In the genomic region with DNA sequence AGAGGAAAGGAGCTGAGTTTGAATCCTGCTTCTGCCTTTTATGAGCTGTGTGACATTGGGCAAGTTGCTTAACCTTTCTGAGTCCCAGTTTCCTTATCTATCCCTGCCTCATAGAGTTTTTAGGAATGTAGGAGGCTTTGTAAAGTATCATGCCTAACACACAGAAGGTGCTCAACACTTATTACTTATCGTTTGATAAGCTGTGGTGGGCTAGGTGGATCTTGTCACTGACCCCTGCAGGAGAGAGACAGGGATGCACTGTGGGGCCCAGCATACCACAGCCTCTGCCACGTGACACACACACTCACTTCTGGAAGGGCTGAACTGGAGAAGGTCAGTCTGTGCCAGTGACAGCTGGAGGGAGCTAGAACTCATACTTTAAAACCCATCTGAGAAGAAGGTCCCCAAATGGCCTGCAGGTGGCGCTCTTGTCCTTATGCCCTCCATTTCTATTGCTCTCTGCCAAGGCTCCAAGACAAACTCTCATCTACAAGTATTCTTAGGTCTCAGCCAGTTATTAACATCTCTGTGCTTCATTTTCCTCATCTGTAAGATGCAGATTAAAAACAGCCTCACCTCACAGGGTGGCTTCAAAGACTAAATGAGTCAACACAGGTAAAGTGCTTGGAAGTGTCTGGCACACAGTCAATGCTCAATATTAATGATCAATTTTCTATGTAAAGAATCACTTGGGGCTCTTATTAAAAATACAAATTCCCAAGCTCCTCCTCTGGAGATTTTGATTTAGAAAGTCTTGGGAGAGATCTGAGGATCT, we compare ENCODE assay signal across 8 cellular contexts. TPM values are rescaled to one million over a fixed set of nuclear protein-coding genes. Genes with fewer than 3 reads are reported as not detected.
DNase-seq lines count a peak whose midpoint lies in the region; ATAC-seq, FAIRE-seq and TF ChIP-seq lines count a peak whose summit lies in the region.

No MANE protein-coding gene starts in this region.

- no peak overlapping the region for H3K9ac ChIP-seq in H1 (replicated peaks in 1 of 4; ENCODE audit: extremely low read depth in 1 of 4, low read depth in 3 of 4, low read length in 3 of 4)
- H3K9ac ChIP-seq in mesendoderm (ENCODE audit: low read length), result no peak overlapping the region

- H3K27ac ChIP-seq in H1 (ENCODE audit: low read depth, low read length) (no peak overlapping the region), mesendoderm (ENCODE audit: low read depth, low read length) (no peak overlapping the region)

- peak; percentile 82 for TF ChIP-seq CTCF in CD14-positive monocyte (IDR thresholded peaks at IDR 0.05)
- peak; percentile 62 to 98 (median 97) for TF ChIP-seq CTCF in H1 (IDR thresholded peaks at IDR 0.05; ENCODE audit: control extremely low read depth in 1 of 3, insufficient read depth in 1 of 3, low read depth in 1 of 3, low read length in 3 of 3)

- peak overlapping the region; percentile 53; the same call in 1 of the 2 replicates for H2BK15ac ChIP-seq in H1 (ENCODE audit: low read length)
- H2BK15ac ChIP-seq in mesendoderm (replicated peaks; ENCODE audit: low read depth), result no peak overlapping the region

- peaks cover 4% of the 10 kb centered on the region for H3K4me1 Mint-ChIP-seq in CD14-positive monocyte
- no peaks in the 10 kb centered on the region for H3K4me1 Mint-ChIP-seq in activated CD4-positive, alpha-beta T cell treated with anti-CD3 and anti-CD28 coated beads for 36 hours
- no peaks in the 10 kb centered on the region for H3K4me1 Mint-ChIP-seq in stimulated activated memory B cell treated with anti-CD40 and anti-IgM and Interleukin-4, amounts not matched to agents 10 μg/mL and 1 μg/mL and 100 μg/mL, for 72 hours

- H3K4me3 Mint-ChIP-seq in CD14-positive monocyte, result no peak overlapping the region
- H3K4me3 Mint-ChIP-seq in activated CD4-positive, alpha-beta T cell treated with anti-CD3 and anti-CD28 coated beads for 36 hours, result no peak overlapping the region
- no peak overlapping the region for H3K4me3 Mint-ChIP-seq in stimulated activated memory B cell treated with anti-CD40 and anti-IgM and Interleukin-4, amounts not matched to agents 10 μg/mL and 1 μg/mL and 100 μg/mL, for 72 hours

- H3K23me2 ChIP-seq in H1 (ENCODE audit: low read depth, low read length), result no peaks in the 10 kb centered on the region

- H3K4me1 ChIP-seq in H1 (replicated peaks in 1 of 4; ENCODE audit: control insufficient read depth in 3 of 4, insufficient read depth in 4 of 4, low read length in 3 of 4) (peaks cover 0 to 6% (median 2%) of the 10 kb centered on the region in 4 experiments; a peak in 4 of 7 replicates), mesendoderm (ENCODE audit: control insufficient read depth, low read depth, low read length) (no peaks in the 10 kb centered on the region)

- peaks cover 0 to 3% (median 2%) of the 10 kb centered on the region in 3 donors for H3K27me3 Mint-ChIP-seq in CD14-positive monocyte (ENCODE audit: low read depth in 3 of 3)
- no peaks in the 10 kb centered on the region for H3K27me3 Mint-ChIP-seq in activated CD4-positive, alpha-beta T cell treated with anti-CD3 and anti-CD28 coated beads for 36 hours
- no peaks in the 10 kb centered on the region for H3K27me3 Mint-ChIP-seq in stimulated activated memory B cell treated with anti-CD40 and anti-IgM and Interleukin-4, amounts not matched to agents 10 μg/mL and 1 μg/mL and 100 μg/mL, for 72 hours

- peaks cover 0 to 2% of the 10 kb centered on the region in 2 experiments for H4K20me1 ChIP-seq in H1 (replicated peaks in 1 of 2; ENCODE audit: control insufficient read depth in 1 of 2, insufficient read depth in 2 of 2, low read length in 2 of 2)

- no peak overlapping the region for H4K91ac ChIP-seq in H1 (replicated peaks; ENCODE audit: insufficient read length, low read length)

- H2BK120ac ChIP-seq in H1 (replicated peaks; ENCODE audit: low read depth, low read length) (no peak overlapping the region), mesendoderm (ENCODE audit: low read depth, low read length) (no peak overlapping the region)

- ATAC-seq in GM18909 (IDR thresholded peaks at IDR 0.05; ENCODE audit: poor library complexity, unreplicated experiment) (peak; percentile 91), HG03139 (IDR thresholded peaks at IDR 0.05; ENCODE audit: unreplicated experiment) (peak; percentile 57)
- ATAC-seq in activated CD4-positive, alpha-beta T cell treated with anti-CD3 and anti-CD28 coated beads for 36 hours, result peak; percentile 97
- ATAC-seq in stimulated activated memory B cell treated with anti-CD40 and anti-IgM and Interleukin-4, amounts not matched to agents 10 μg/mL and 1 μg/mL and 100 μg/mL, for 72 hours, result peak; percentile 70

- no peak overlapping the region for H2BK5ac ChIP-seq in H1 (ENCODE audit: low read depth, low read length)
- H2BK5ac ChIP-seq in mesendoderm (ENCODE audit: low read length), result no peak overlapping the region

- intact Hi-C loops in CD14-positive monocyte (cut with micrococcal nuclease), result no loop called here
- intact Hi-C loops in activated CD4-positive, alpha-beta T cell treated with anti-CD3 and anti-CD28 coated beads for 36 hours (cut with DNase I, micrococcal nuclease), result loop anchor here in 1 of 2 experiments (1.0 to 10.0 kb wide), 2 partner anchors 81 to 342 kb away; no protein-coding TSS in a partner anchor

- DNase-seq in CD14-positive monocyte (ENCODE audit: low spot score), result peak; percentile 58
- DNase-seq in NCI-H226, result peak; percentile 83
- DNase-seq in activated CD4-positive, alpha-beta T cell treated with anti-CD3 and anti-CD28 coated beads for 36 hours, result peak; percentile 84
- DNase-seq in H1 (ENCODE audit: low read depth in 1 of 2, low spot score in 2 of 2), result peak; percentile 89 to 93
- DNase-seq in mesendoderm, result peak; percentile 99

- FAIRE-seq in H1 (lab: Jason Lieb, UNC), result peak; percentile 100

- H3K79me2 ChIP-seq in H1 (ENCODE audit: control insufficient read depth in 1 of 2, insufficient read depth in 2 of 2, low read length in 2 of 2) (no peaks in the 10 kb centered on the region), mesendoderm (ENCODE audit: control insufficient read depth, insufficient read depth, low read length) (no peaks in the 10 kb centered on the region)

- no peak overlapping the region for H2BK20ac ChIP-seq in H1 (ENCODE audit: low read length)

- CTCF ChIA-PET in activated CD4-positive, alpha-beta T cell treated with anti-CD3 and anti-CD28 coated beads for 36 hours (lab: Charles Lee), result interaction anchor here (0.6 to 3.8 kb wide), 30 partner anchors 8 to 880 kb away, joined by 3 to 29 read pairs (median 3); no protein-coding TSS in a partner anchor
- CTCF ChIA-PET in H1 (lab: Charles Lee; ENCODE audit: partially characterized antibody), result interaction anchor here (0.5 to 32.0 kb wide), 48 partner anchors 10 to 1163 kb away, joined by 3 to 1463 read pairs (median 4); a partner anchor contains a TSS

- H3K36me3 ChIP-seq in H1 (ENCODE audit: control insufficient read depth in 2 of 4, insufficient read depth in 4 of 4, low read length in 3 of 4), result no peaks in the 10 kb centered on the region
- no peaks in the 10 kb centered on the region for H3K36me3 ChIP-seq in mesendoderm (ENCODE audit: control insufficient read depth, insufficient read depth, low read length)

- TF ChIP-seq EP300 in H1 (IDR thresholded peaks at IDR 0.05; ENCODE audit: borderline replicate concordance in 1 of 2, low read depth in 2 of 2, low read length in 2 of 2), result 0 out of 3 replicates have a peak, but pooled peaks of 1 of the 2 experiments have one; percentile 35

- no peaks in the 10 kb centered on the region for H3K9me3 Mint-ChIP-seq in CD14-positive monocyte
- no peaks in the 10 kb centered on the region for H3K9me3 Mint-ChIP-seq in activated CD4-positive, alpha-beta T cell treated with anti-CD3 and anti-CD28 coated beads for 36 hours (ENCODE audit: low read depth)
- H3K9me3 Mint-ChIP-seq in stimulated activated memory B cell treated with anti-CD40 and anti-IgM and Interleukin-4, amounts not matched to agents 10 μg/mL and 1 μg/mL and 100 μg/mL, for 72 hours, result no peaks in the 10 kb centered on the region

- H3K56ac ChIP-seq in H1 (replicated peaks; ENCODE audit: insufficient read length, low read depth, low read length) (no peak overlapping the region), mesendoderm (ENCODE audit: low read length) (no peak overlapping the region)

- no peak overlapping the region for H3K23ac ChIP-seq in H1 (ENCODE audit: insufficient read length)
- no peak overlapping the region for H3K23ac ChIP-seq in mesendoderm (ENCODE audit: low read length)

- H3K27ac Mint-ChIP-seq in CD14-positive monocyte, result no peak overlapping the region
- H3K27ac Mint-ChIP-seq in activated CD4-positive, alpha-beta T cell treated with anti-CD3 and anti-CD28 coated beads for 36 hours, result no peak overlapping the region
- no peak overlapping the region for H3K27ac Mint-ChIP-seq in stimulated activated memory B cell treated with anti-CD40 and anti-IgM and Interleukin-4, amounts not matched to agents 10 μg/mL and 1 μg/mL and 100 μg/mL, for 72 hours

- no peaks in the 10 kb centered on the region for H3K9me3 ChIP-seq in H1 (ENCODE audit: insufficient read depth in 2 of 2, low read depth in 1 of 2, low read length in 1 of 2)

- H3K4ac ChIP-seq in H1 (replicated peaks; ENCODE audit: insufficient read length, low read depth, low read length) (no peak overlapping the region), mesendoderm (ENCODE audit: low read depth, low read length) (no peak overlapping the region)

- H2AK5ac ChIP-seq in H1 (ENCODE audit: low read depth, low read length) (no peak overlapping the region), mesendoderm (ENCODE audit: low read length) (no peak overlapping the region)

- POLR2A ChIA-PET in activated CD4-positive, alpha-beta T cell treated with anti-CD3 and anti-CD28 coated beads for 36 hours (lab: Charles Lee), result interaction anchor here (0.5 kb wide), 1 partner anchor 1715 kb away, joined by 3 read pairs; no protein-coding TSS in a partner anchor
- POLR2A ChIA-PET in H1 (lab: Charles Lee; ENCODE audit: partially characterized antibody), result interaction anchor here (1.0 to 1.9 kb wide), 3 partner anchors 10 to 124 kb away, joined by 3 to 7 read pairs (median 3); no protein-coding TSS in a partner anchor

- H3K18ac ChIP-seq in H1 (ENCODE audit: extremely low read depth, low read length) (no peak overlapping the region), mesendoderm (ENCODE audit: low read length) (no peak overlapping the region)

- H3K27me3 ChIP-seq in H1 (replicated peaks in 1 of 4; ENCODE audit: control insufficient read depth in 3 of 4, extremely low read depth in 1 of 4, insufficient read depth in 3 of 4, low read length in 3 of 4) (no peaks in the 10 kb centered on the region), mesendoderm (ENCODE audit: insufficient read depth, low read length, poor library complexity) (no peaks in the 10 kb centered on the region)

- TF ChIP-seq POLR2A in H1 (IDR thresholded peaks at IDR 0.05; ENCODE audit: control extremely low read depth in 1 of 2, low read depth in 2 of 2, low read length in 2 of 2), result no peak

- H3K4me3 ChIP-seq in H1 (ENCODE audit: extremely low read depth in 1 of 4, insufficient read depth in 2 of 4, low read depth in 3 of 4, low read length in 4 of 4) (no peak overlapping the region), mesendoderm (ENCODE audit: low read length) (no peak overlapping the region)

- no peaks in the 10 kb centered on the region for H3K36me3 Mint-ChIP-seq in CD14-positive monocyte
- no peaks in the 10 kb centered on the region for H3K36me3 Mint-ChIP-seq in activated CD4-positive, alpha-beta T cell treated with anti-CD3 and anti-CD28 coated beads for 36 hours (ENCODE audit: low read depth)
- no peaks in the 10 kb centered on the region for H3K36me3 Mint-ChIP-seq in stimulated activated memory B cell treated with anti-CD40 and anti-IgM and Interleukin-4, amounts not matched to agents 10 μg/mL and 1 μg/mL and 100 μg/mL, for 72 hours

- H3K4me2 ChIP-seq in H1 (ENCODE audit: insufficient read depth in 1 of 2, low read depth in 2 of 2, low read length in 2 of 2), result no peak overlapping the region
- H3K4me2 ChIP-seq in mesendoderm (ENCODE audit: low read length), result no peak overlapping the region

- no peak overlapping the region for H2AFZ ChIP-seq in H1 (ENCODE audit: low read length)

- peak; percentile 76 to 79 for TF ChIP-seq RAD21 in H1 (IDR thresholded peaks at IDR 0.05 in 1 of 2, conservative IDR thresholded peaks at IDR 0.05 in 1 of 2; ENCODE audit: low read depth in 2 of 2, low read length in 2 of 2)

- H3K79me1 ChIP-seq in H1 (ENCODE audit: low read depth, low read length) (no peaks in the 10 kb centered on the region), mesendoderm (ENCODE audit: low read length) (no peaks in the 10 kb centered on the region)

- H4K8ac ChIP-seq in H1 (ENCODE audit: extremely low read depth, insufficient read depth, low read length) (no peak overlapping the region), mesendoderm (ENCODE audit: low read depth, low read length) (no peak overlapping the region)

- WGBS in H1 (ENCODE audit: extremely low coverage in 1 of 2, insufficient coverage in 1 of 2, insufficient read length in 1 of 2, insufficient replicate concordance in 2 of 2, low coverage in 1 of 2, low lambda C conversion rate in 2 of 2, missing lambda C conversion rate in 1 of 2), 2 experiments, result 19% methylated on average over 3 of the region's 3 CpGs; no CpG with 5 or more reads in 1 of the 2 experiments
- WGBS in mesendoderm (ENCODE audit: extremely low coverage, insufficient coverage, low lambda C conversion rate), result no CpG with 5 or more reads among the region's 3 CpGs

- H4K5ac ChIP-seq in H1 (ENCODE audit: insufficient read length, low read depth, low read length) (no peak overlapping the region), mesendoderm (ENCODE audit: low read length) (no peak overlapping the region)

- no peak overlapping the region for H3K14ac ChIP-seq in H1 (ENCODE audit: insufficient read length)

- H2BK12ac ChIP-seq in H1 (ENCODE audit: low read depth, low read length), result no peak overlapping the region; the same call in 1 of the 2 replicates

RNA-seq across cellular contexts. Expression of a gene that starts 57.5 kb away (rescaled TPM):
- 10 to 100 TPM; 15.1 to 17.1 TPM for polyA plus RNA-seq in CD14-positive monocyte
- total RNA-seq in activated CD4-positive, alpha-beta T cell treated with anti-CD3 and anti-CD28 coated beads for 36 hours, result 10 to 100 TPM; 22.1 to 27.7 TPM
- total RNA-seq in H1 (2021; fragmentation: NEBNext Ultra II Directional; extraction: Animal tissue kit (Norgen Biotek cat#: 25700)), result 29.8 and 31.2 TPM in 2 replicates
- polyA plus RNA-seq in H1 (2011; rRNA removed), result 12.7 and 24.9 TPM in 2 replicates
- polyA plus RNA-seq in H1 (2011; cell fraction: cytosol; rRNA removed), result 21.3 TPM
- 8.1 TPM for polyA plus RNA-seq in H1 (2011; cell fraction: nucleus; rRNA removed)
- 10.8 to 22.7 TPM (median 13.1 TPM) in 4 replicates for polyA plus RNA-seq in H1 (2012, experiment 1 of 2)
- polyA plus RNA-seq in H1 (2012, experiment 2 of 2), result 2.3 TPM
- 29.0 TPM for polyA plus RNA-seq in H1 (2013, experiment 1 of 2)
- 32.0 TPM for polyA plus RNA-seq in H1 (2013, experiment 2 of 2)
- polyA minus RNA-seq in H1 (2011; rRNA and poly(A)+ RNA removed), result 51.4 and 71.5 TPM in 2 replicates
- 19.5 TPM for polyA minus RNA-seq in H1 (2011; cell fraction: cytosol; rRNA and poly(A)+ RNA removed)
- 14.9 TPM for polyA minus RNA-seq in H1 (2011; cell fraction: nucleus; rRNA and poly(A)+ RNA removed)
- 23.3 TPM for polyA plus RNA-seq in mesendoderm (2013, experiment 1 of 2)
- polyA plus RNA-seq in mesendoderm (2013, experiment 2 of 2), result 22.7 TPM
